8 cellular contexts compared by ENCODE assay signal in the genomic region with DNA sequence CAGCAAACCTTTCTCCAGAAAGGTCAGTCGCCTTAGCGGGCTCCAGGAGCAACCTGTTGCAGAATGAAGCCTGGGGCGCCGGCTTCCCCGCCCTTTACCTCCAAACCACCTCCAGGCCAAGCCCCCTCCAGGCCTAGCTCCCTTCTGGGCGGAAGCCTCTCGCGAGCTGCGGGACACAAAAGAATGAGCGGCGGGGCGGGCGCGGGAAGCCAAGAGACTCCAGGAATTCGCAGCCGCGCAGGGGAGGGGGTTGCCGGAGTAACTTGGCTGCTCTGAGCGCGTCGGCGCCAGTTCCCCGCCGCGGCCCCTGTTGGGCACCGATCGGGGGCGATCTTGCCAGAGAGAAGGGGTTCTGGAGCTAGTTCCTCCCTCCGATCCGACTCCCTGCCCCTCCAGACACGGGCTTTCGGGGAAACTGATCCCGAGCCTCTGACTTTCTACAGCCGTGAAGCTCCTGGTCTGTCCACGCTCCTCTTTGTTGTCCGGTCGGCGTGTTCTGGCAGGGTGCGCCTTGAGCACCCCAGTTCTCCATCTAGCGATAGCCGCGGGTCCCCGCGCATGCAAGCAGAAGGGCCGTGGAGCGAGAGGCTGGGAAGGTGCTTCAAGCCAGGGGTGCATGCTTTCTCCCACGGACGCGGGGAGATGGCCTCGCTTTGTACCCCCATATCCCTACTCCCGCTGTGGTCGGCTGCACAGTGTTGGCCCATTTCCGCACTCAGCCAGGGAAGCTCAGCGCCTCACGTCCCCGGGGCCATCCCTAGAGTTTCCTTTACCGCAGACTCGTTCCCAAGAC. TPM values are rescaled to one million over a fixed set of nuclear protein-coding genes. Genes with fewer than 3 reads are reported as not detected.
DNase-seq lines count a peak whose midpoint lies in the region; ATAC-seq, FAIRE-seq and TF ChIP-seq lines count a peak whose summit lies in the region.

No MANE protein-coding gene starts in this region.

- TF ChIP-seq RAD21 in A549 (conservative IDR thresholded peaks at IDR 0.05 in 1 of 2, IDR thresholded peaks at IDR 0.05 in 1 of 2): no peak

- H3K27me3 Mint-ChIP-seq in astrocyte (ENCODE audit: low read depth, unreplicated experiment): peaks cover 19% of the 10 kb centered on the region

- H3K4me1 Mint-ChIP-seq in astrocyte (ENCODE audit: low read depth, unreplicated experiment): peaks cover 20% of the 10 kb centered on the region

- TF ChIP-seq CTCF in A549 (IDR thresholded peaks at IDR 0.05) (no peak), astrocyte (IDR thresholded peaks at IDR 0.05; ENCODE audit: insufficient read depth, low read depth, low read length) (no peak)

- TF ChIP-seq EP300 in A549 (IDR thresholded peaks at IDR 0.05): no peak

- TF ChIP-seq POLR2A in A549 (IDR thresholded peaks at IDR 0.05; ENCODE audit: low read length): no peak

- peak overlapping the region; percentile 87 for H3K4me3 Mint-ChIP-seq in astrocyte (ENCODE audit: unreplicated experiment)

- H3K9me3 ChIP-seq in A549: no peaks in the 10 kb centered on the region; the same call in 2 of the 3 replicates
- H3K9me3 ChIP-seq in HUES48 (ENCODE audit: control insufficient read depth, insufficient read depth, low read length): no peaks in the 10 kb centered on the region
- H3K9me3 ChIP-seq in astrocyte (ENCODE audit: insufficient read depth, low read depth, low read length): no peaks in the 10 kb centered on the region
- H3K9me3 ChIP-seq in iPS-18c (ENCODE audit: control insufficient read depth, insufficient read depth, low read length): no peaks in the 10 kb centered on the region

- H3K36me3 Mint-ChIP-seq in astrocyte (ENCODE audit: low read depth, unreplicated experiment): peaks cover 1% of the 10 kb centered on the region

- H2AFZ ChIP-seq in astrocyte (ENCODE audit: low read depth, low read length): peak overlapping the region; percentile 92

- POLR2A ChIA-PET in A549 (lab: Yijun Ruan, JAX): no interaction called here

- FAIRE-seq in A549 (lab: Jason Lieb, UNC) (no peak), astrocyte (lab: Jason Lieb, UNC) (no peak)

- no peaks in the 10 kb centered on the region for H4K20me1 ChIP-seq in astrocyte (ENCODE audit: insufficient read depth, low read length)

- H3K4me1 ChIP-seq in A549: no peaks in the 10 kb centered on the region
- peaks cover 31% of the 10 kb centered on the region for H3K4me1 ChIP-seq in HUES48 (ENCODE audit: control insufficient read depth, insufficient read depth, low read length)
- H3K4me1 ChIP-seq in astrocyte (ENCODE audit: insufficient read depth, low read length): peaks cover 11% of the 10 kb centered on the region

- H3K9ac ChIP-seq in HUES48 (ENCODE audit: low read depth, low read length) (peak overlapping the region; percentile 79), astrocyte (ENCODE audit: low read length) (peak overlapping the region; percentile 62)

- H3K36me3 ChIP-seq in HUES48 (ENCODE audit: control insufficient read depth, insufficient read depth, low read length): peaks cover 11% of the 10 kb centered on the region; the same call in 1 of the 2 replicates
- no peaks in the 10 kb centered on the region for H3K36me3 ChIP-seq in astrocyte (ENCODE audit: insufficient read depth, low read length)

- peak overlapping the region; percentile 23 for H3K27ac Mint-ChIP-seq in astrocyte (ENCODE audit: unreplicated experiment)

- peak overlapping the region; percentile 82 for H3K4me2 ChIP-seq in A549
- peak overlapping the region; percentile 93 for H3K4me2 ChIP-seq in astrocyte (ENCODE audit: low read length)

- peak overlapping the region; percentile 46 for H3K4me3 ChIP-seq in A549
- H3K4me3 ChIP-seq in HUES48 (ENCODE audit: low read depth, low read length): peak overlapping the region; percentile 76
- peak overlapping the region; percentile 58 for H3K4me3 ChIP-seq in astrocyte (ENCODE audit: insufficient read depth, low read depth, low read length)
- H3K4me3 ChIP-seq in iPS-18c (ENCODE audit: insufficient read depth, low read depth, low read length): peak overlapping the region; percentile 88
- H3K4me3 ChIP-seq in skeletal muscle cell (ENCODE audit: low read depth, low read length): peak overlapping the region; percentile 30

- peak; percentile 30 to 70; a peak in 3 of 6 replicates for ATAC-seq in A549
- ATAC-seq in GM21381 (IDR thresholded peaks at IDR 0.05; ENCODE audit: unreplicated experiment): no peak
- no peak for ATAC-seq in HG02642 (IDR thresholded peaks at IDR 0.05; ENCODE audit: poor library complexity, unreplicated experiment)

- CTCF ChIA-PET in A549 (lab: Yijun Ruan, JAX): interaction anchor here (0.7 to 1.0 kb wide), 2 partner anchors 64 to 108 kb away, joined by 3 to 4 read pairs; no protein-coding TSS in a partner anchor

- peak in 1 of 2 experiments; percentile 20 for DNase-seq in A549 (ENCODE audit: low read depth in 1 of 2, low spot score in 1 of 2)
- DNase-seq in astrocyte (ENCODE audit: low read depth): peak; percentile 27
- no peak for DNase-seq in skeletal muscle cell (ENCODE audit: low read depth)
- no peak for DNase-seq in NCI-H1930 (lab: John Stamatoyannopoulos, UW)

- H3K27ac ChIP-seq in A549 (peak overlapping the region in 1 of 2 experiments; percentile 47; a peak in 2 of 6 replicates), HUES48 (ENCODE audit: low read depth, low read length) (peak overlapping the region; percentile 68), astrocyte (ENCODE audit: low read depth, low read length) (no peak overlapping the region)

- no peaks in the 10 kb centered on the region for H3K9me3 Mint-ChIP-seq in astrocyte (ENCODE audit: unreplicated experiment)

- peaks cover 44% of the 10 kb centered on the region for H3K27me3 ChIP-seq in HUES48 (ENCODE audit: control insufficient read depth, insufficient read depth, low read length)
- H3K27me3 ChIP-seq in astrocyte (ENCODE audit: insufficient read depth, low read length): peaks cover 61% of the 10 kb centered on the region

- WGBS in A549 (ENCODE audit: missing lambda C conversion rate): 10% methylated on average over 25 of the region's 58 CpGs

- no peaks in the 10 kb centered on the region for H3K79me2 ChIP-seq in astrocyte (ENCODE audit: insufficient read depth, low read length)

TF ChIP-seq in A549, 52 proteins besides CTCF, POLR2A, EP300 and RAD21:
- TF ChIP-seq, protein P1, sequence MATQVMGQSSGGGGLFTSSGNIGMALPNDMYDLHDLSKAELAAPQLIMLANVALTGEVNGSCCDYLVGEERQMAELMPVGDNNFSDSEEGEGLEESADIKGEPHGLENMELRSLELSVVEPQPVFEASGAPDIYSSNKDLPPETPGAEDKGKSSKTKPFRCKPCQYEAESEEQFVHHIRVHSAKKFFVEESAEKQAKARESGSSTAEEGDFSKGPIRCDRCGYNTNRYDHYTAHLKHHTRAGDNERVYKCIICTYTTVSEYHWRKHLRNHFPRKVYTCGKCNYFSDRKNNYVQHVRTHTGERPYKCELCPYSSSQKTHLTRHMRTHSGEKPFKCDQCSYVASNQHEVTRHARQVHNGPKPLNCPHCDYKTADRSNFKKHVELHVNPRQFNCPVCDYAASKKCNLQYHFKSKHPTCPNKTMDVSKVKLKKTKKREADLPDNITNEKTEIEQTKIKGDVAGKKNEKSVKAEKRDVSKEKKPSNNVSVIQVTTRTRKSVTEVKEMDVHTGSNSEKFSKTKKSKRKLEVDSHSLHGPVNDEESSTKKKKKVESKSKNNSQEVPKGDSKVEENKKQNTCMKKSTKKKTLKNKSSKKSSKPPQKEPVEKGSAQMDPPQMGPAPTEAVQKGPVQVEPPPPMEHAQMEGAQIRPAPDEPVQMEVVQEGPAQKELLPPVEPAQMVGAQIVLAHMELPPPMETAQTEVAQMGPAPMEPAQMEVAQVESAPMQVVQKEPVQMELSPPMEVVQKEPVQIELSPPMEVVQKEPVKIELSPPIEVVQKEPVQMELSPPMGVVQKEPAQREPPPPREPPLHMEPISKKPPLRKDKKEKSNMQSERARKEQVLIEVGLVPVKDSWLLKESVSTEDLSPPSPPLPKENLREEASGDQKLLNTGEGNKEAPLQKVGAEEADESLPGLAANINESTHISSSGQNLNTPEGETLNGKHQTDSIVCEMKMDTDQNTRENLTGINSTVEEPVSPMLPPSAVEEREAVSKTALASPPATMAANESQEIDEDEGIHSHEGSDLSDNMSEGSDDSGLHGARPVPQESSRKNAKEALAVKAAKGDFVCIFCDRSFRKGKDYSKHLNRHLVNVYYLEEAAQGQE (IDR thresholded peaks at IDR 0.05): peak; percentile 61
- no peak for TF ChIP-seq TFCP2L1 (CRISPR knock-in tag; IDR thresholded peaks at IDR 0.05)
- TF ChIP-seq HEYL (CRISPR knock-in tag; IDR thresholded peaks at IDR 0.05): no peak
- TF ChIP-seq CHD2 (IDR thresholded peaks at IDR 0.05; ENCODE audit: low read length, partially characterized antibody): peak; percentile 61

RNA-seq across cellular contexts. Expression of a gene that starts 1.2 kb away (rescaled TPM):
- 0.04 and 0.14 TPM in 2 replicates for polyA plus RNA-seq in A549 (2011; rRNA removed)
- not detected in 2 replicates for polyA plus RNA-seq in A549 (2012; cell fraction: cytosol; rRNA removed)
- not detected in 2 replicates for polyA plus RNA-seq in A549 (2012; cell fraction: nucleus; rRNA removed)
- polyA plus RNA-seq in A549 (2017; fragmentation: RNase III; extraction: RNeasy Plus Mini Kit Qiagen cat#74134 plus additional on column Dnase treatment): 0.03 to 0.12 TPM in 2 of 3 replicates, not detected in the other
- polyA minus RNA-seq in A549 (2011; rRNA and poly(A)+ RNA removed): not detected in 2 replicates
- total RNA-seq in astrocyte: 34.5 and 38.0 TPM in 2 replicates

Comparison
In these comparisons a context has a peak if more than half of its experiments do, and no peak if none do; other contexts are left out.
1. ATAC-seq: peak in A549 (2 of 2); none in GM21381 (single experiment) and HG02642 (single experiment).
2. H3K4me3 ChIP-seq: peak in every context shown above with its lines; median percentile 88 in iPS-18c; 76 in HUES48; 58 in astrocyte; 46 in A549; 30 in skeletal muscle cell.